ENCODE assay signal across 8 cellular contexts in the genomic region with DNA sequence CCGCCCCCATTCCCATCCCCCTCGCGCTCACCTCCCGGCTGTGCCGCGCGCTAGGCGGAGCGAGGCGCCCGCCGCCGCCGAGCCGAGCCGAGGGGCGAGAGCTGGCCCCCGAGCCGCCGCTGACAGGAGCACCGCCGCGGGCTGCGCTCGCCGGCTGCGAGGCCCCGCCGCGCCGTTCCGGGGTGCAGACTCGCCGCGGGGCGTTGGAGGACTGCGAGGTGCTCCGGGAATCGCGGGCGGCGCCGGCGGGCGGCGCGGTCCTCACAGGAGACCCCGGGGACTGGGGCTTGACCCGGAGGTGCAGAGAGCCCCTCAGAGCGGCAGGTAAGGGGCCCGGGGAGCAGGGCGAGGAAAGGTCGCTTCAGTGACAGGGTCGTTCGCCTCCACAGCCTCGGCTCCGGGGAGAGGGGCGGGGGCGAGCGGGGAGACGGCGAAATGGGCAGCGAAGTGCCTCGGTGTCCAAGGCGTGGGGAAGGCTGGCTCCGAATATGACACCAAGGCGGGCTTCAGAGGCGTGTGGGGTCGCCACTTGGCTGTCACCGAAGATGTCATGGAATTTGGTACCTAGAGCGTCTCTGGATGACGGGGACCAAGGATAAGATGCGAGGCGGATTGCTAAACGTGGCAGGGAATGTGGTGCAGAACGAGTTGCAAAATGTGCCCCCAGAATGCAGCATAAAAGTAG. TPM values are rescaled to one million over a fixed set of nuclear protein-coding genes. Genes with fewer than 3 reads are reported as not detected.
DNase-seq lines count a peak whose midpoint lies in the region; ATAC-seq, FAIRE-seq and TF ChIP-seq lines count a peak whose summit lies in the region.

No MANE protein-coding gene starts in this region.

- H2AFZ ChIP-seq in astrocyte (ENCODE audit: low read depth, low read length): peak overlapping the region; percentile 60

- peaks cover 52% of the 10 kb centered on the region for H3K79me2 ChIP-seq in astrocyte (ENCODE audit: insufficient read depth, low read length)

- H3K4me2 ChIP-seq in astrocyte (ENCODE audit: low read length): peak overlapping the region; percentile 94

- H3K4me3 Mint-ChIP-seq in astrocyte (ENCODE audit: unreplicated experiment): peak overlapping the region; percentile 85

- H3K36me3 Mint-ChIP-seq in astrocyte (ENCODE audit: low read depth, unreplicated experiment): peaks cover 3% of the 10 kb centered on the region

- no peak for TF ChIP-seq CTCF in astrocyte (IDR thresholded peaks at IDR 0.05; ENCODE audit: insufficient read depth, low read depth, low read length)

- H3K27ac ChIP-seq in astrocyte (ENCODE audit: low read depth, low read length): peak overlapping the region; percentile 89
- H3K27ac ChIP-seq in skin epidermis: peak overlapping the region; percentile 33 to 96 (median 88)

- no peaks in the 10 kb centered on the region for H3K27me3 ChIP-seq in astrocyte (ENCODE audit: insufficient read depth, low read length)

- ATAC-seq in HG02610 (IDR thresholded peaks at IDR 0.05; ENCODE audit: unreplicated experiment) (peak; percentile 36), GM19035 (IDR thresholded peaks at IDR 0.05; ENCODE audit: unreplicated experiment) (no peak)

- H3K4me1 ChIP-seq in astrocyte (ENCODE audit: insufficient read depth, low read length): peaks cover 30% of the 10 kb centered on the region

- DNase-seq in SK-MEL-5 (ENCODE audit: low read depth, low spot score) (peak; percentile 26), astrocyte (ENCODE audit: low read depth) (no peak), RPMI8226 (no peak)

- H3K9me3 Mint-ChIP-seq in astrocyte (ENCODE audit: unreplicated experiment): no peaks in the 10 kb centered on the region

- H3K4me1 Mint-ChIP-seq in astrocyte (ENCODE audit: low read depth, unreplicated experiment): peaks cover 26% of the 10 kb centered on the region

- H3K36me3 ChIP-seq in astrocyte (ENCODE audit: insufficient read depth, low read length): no peaks in the 10 kb centered on the region

- in situ Hi-C loops in SK-MEL-5 (cut with HindIII; ENCODE audit: low pct_unique_long_range_greater_than_20kb, low sequenced_read_pairs): no loop called here

- H4K20me1 ChIP-seq in astrocyte (ENCODE audit: insufficient read depth, low read length): peaks cover 24% of the 10 kb centered on the region

- peak overlapping the region; percentile 97 for H3K9ac ChIP-seq in astrocyte (ENCODE audit: low read length)

- no peaks in the 10 kb centered on the region for H3K27me3 Mint-ChIP-seq in astrocyte (ENCODE audit: low read depth, unreplicated experiment)

- H3K4me3 ChIP-seq in GM08714 (ENCODE audit: low read length) (peak overlapping the region; percentile 66), astrocyte (ENCODE audit: insufficient read depth, low read depth, low read length) (peak overlapping the region; percentile 98), iPS-18c (ENCODE audit: insufficient read depth, low read depth, low read length) (peak overlapping the region; percentile 70), skin epidermis (peak overlapping the region; percentile 74 to 96 (median 85))

- peak overlapping the region; percentile 71 for H3K27ac Mint-ChIP-seq in astrocyte (ENCODE audit: unreplicated experiment)

- FAIRE-seq in astrocyte (lab: Jason Lieb, UNC): no peak

- no peaks in the 10 kb centered on the region for H3K9me3 ChIP-seq in astrocyte (ENCODE audit: insufficient read depth, low read depth, low read length)
- no peaks in the 10 kb centered on the region for H3K9me3 ChIP-seq in iPS-18c (ENCODE audit: control insufficient read depth, insufficient read depth, low read length)

RNA-seq across cellular contexts. Expression of a gene that starts 0.5 kb away (rescaled TPM):
- 35.5 and 35.6 TPM in 2 replicates for total RNA-seq in SK-MEL-5 (2014; rRNA removed; shearing (Covaris generic))
- 17.7 and 38.9 TPM in 2 replicates for polyA plus RNA-seq in SK-MEL-5 (2015; cell fraction: cytosol; rRNA removed)
- polyA plus RNA-seq in SK-MEL-5 (2015; cell fraction: nucleus; rRNA removed): 16.0 and 27.8 TPM in 2 replicates
- 62.2 and 66.9 TPM in 2 replicates for total RNA-seq in astrocyte
